8 cellular contexts compared by ENCODE assay signal in genomic region chr19:55069137-55069858, GRCh38. TPM values are rescaled to one million over a fixed set of nuclear protein-coding genes. Genes with fewer than 3 reads are reported as not detected.
DNase-seq lines count a peak whose midpoint lies in the region; ATAC-seq and TF ChIP-seq lines count a peak whose summit lies in the region.

No MANE protein-coding gene starts in this region.

- H3K27me3 ChIP-seq in dorsolateral prefrontal cortex (peaks cover 0 to 54% (median 33%) of the 10 kb centered on the region in 45 donors), uterus (peaks cover 0 to 27% of the 10 kb centered on the region in 2 donors)

- H3K9me3 Mint-ChIP-seq in naive B cell = peaks cover 6 to 27% (median 15%) of the 10 kb centered on the region in 7 donors

- no peaks in the 10 kb centered on the region for H3K4me1 ChIP-seq in uterus

- DNase-seq in NCI-H1436 (lab: John Stamatoyannopoulos, UW) = peak; percentile 38
- no peak for DNase-seq in NCI-H1436 treated with DMSO at 0.1 percent for 48 hours (lab: John Stamatoyannopoulos, UW)
- DNase-seq in NCI-H2029 treated with DMSO at 0.1 percent for 48 hours (lab: John Stamatoyannopoulos, UW) = peak; percentile 21
- DNase-seq in dorsolateral prefrontal cortex = no peak
- DNase-seq in naive B cell = no peak
- DNase-seq in uterus = no peak
- DNase-seq in posterior vena cava (ENCODE audit: low spot score) = no peak
- DNase-seq in AML-193 (lab: John Stamatoyannopoulos, UW) = no peak

- no peak for TF ChIP-seq POLR2A in uterus (IDR thresholded peaks at IDR 0.05)

- H3K36me3 Mint-ChIP-seq in naive B cell = peaks cover 0 to 9% of the 10 kb centered on the region in 2 donors

- intact Hi-C loops in dorsolateral prefrontal cortex (cut with DNase I) = no loop called here
- intact Hi-C loops in uterus (cut with DNase I; ENCODE audit: low total_unique reads) = no loop called here
- intact Hi-C loops in posterior vena cava (cut with DNase I) = no loop called here

- peaks cover 9 to 21% (median 15%) of the 10 kb centered on the region in 3 donors for H3K4me1 Mint-ChIP-seq in naive B cell

- H3K4me3 ChIP-seq in dorsolateral prefrontal cortex (peak overlapping the region in 43 of 59 donors; percentile 6 to 54 (median 32)), uterus (no peak overlapping the region)

- H3K36me3 ChIP-seq in uterus = no peaks in the 10 kb centered on the region

- peak overlapping the region in 7 of 8 donors; percentile 31 to 76 (median 65) for H3K4me3 Mint-ChIP-seq in naive B cell

- peaks cover 40 to 80% (median 78%) of the 10 kb centered on the region in 3 donors for H3K27me3 Mint-ChIP-seq in naive B cell

- peak overlapping the region in 2 of 6 donors; percentile 18 to 31 for H3K27ac Mint-ChIP-seq in naive B cell

- H3K27ac ChIP-seq in dorsolateral prefrontal cortex (peak overlapping the region in 9 of 59 donors; percentile 1 to 46 (median 35)), uterus (no peak overlapping the region)

- TF ChIP-seq CTCF in dorsolateral prefrontal cortex (IDR thresholded peaks at IDR 0.05 in 54 of 56, conservative IDR thresholded peaks at IDR 0.05 in 2 of 56; ENCODE audit: low read depth in 1 of 56, partially characterized antibody in 56 of 56) = no peak
- TF ChIP-seq CTCF in uterus (IDR thresholded peaks at IDR 0.05) = no peak

- peak; percentile 54 to 60 for ATAC-seq in naive B cell (ENCODE audit: low read depth in 2 of 2)

- no peaks in the 10 kb centered on the region for H3K9me3 ChIP-seq in uterus

RNA-seq across cellular contexts. Expression of gene RDH13, which starts 6.3 kb away (rescaled TPM):
- total RNA-seq in dorsolateral prefrontal cortex = 10 to 100 TPM; 13.6 to 43.3 (median 26.4) TPM
- polyA plus RNA-seq in naive B cell (ENCODE audit: low read depth in 6 of 6) = 10 to 100 TPM in 1 of 6 donors, 1 to 10 TPM in 5; 2.7 to 20.4 (median 8.4) TPM
- 10 to 100 TPM in 3 of 4 donors, 1 to 10 TPM in 1; 2.6 to 48.7 (median 17.1) TPM for total RNA-seq in uterus
- 1 to 10 TPM; 7.8 to 8.1 TPM for total RNA-seq in posterior vena cava

RNA-seq across cellular contexts. Expression of gene EPS8L1, which starts 6.4 kb away (rescaled TPM):
- total RNA-seq in dorsolateral prefrontal cortex = 1 to 10 TPM in 45 of 120 experiments, under 1 TPM in 28, not detected in 47; 0.16 to 4.1 (median 1.1) TPM
- polyA plus RNA-seq in naive B cell (ENCODE audit: low read depth in 6 of 6) = not detected
- 10 to 100 TPM in 1 of 4 donors, 1 to 10 TPM in 2, not detected in 1; 4.2 to 22.4 (median 5.6) TPM for total RNA-seq in uterus
- 1 to 10 TPM in 1 of 2 donors, under 1 TPM in 1; 0.38 to 2.1 TPM for total RNA-seq in posterior vena cava

RNA-seq across cellular contexts. Expression of gene GP6, which starts 31.2 kb away (rescaled TPM):
- 1 to 10 TPM in 115 of 120 experiments, under 1 TPM in 5; 0.57 to 7.9 (median 3.3) TPM for total RNA-seq in dorsolateral prefrontal cortex
- 1 to 10 TPM in 1 of 6 donors, under 1 TPM in 4, not detected in 1; 0.13 to 2.1 (median 0.47) TPM for polyA plus RNA-seq in naive B cell (ENCODE audit: low read depth in 6 of 6)
- total RNA-seq in uterus = under 1 TPM in 2 of 4 donors, not detected in 2; 0.28 to 0.85 TPM
- under 1 TPM in 1 of 2 donors, not detected in 1; 0.19 TPM for total RNA-seq in posterior vena cava

RNA-seq across cellular contexts. Expression of gene PPP1R12C, which starts 48.1 kb away (rescaled TPM):
- 100 to 1,000 TPM; 105 to 212 (median 148) TPM for total RNA-seq in dorsolateral prefrontal cortex
- polyA plus RNA-seq in naive B cell (ENCODE audit: low read depth in 6 of 6) = 1 to 10 TPM; 1.0 to 8.1 (median 3.2) TPM
- total RNA-seq in uterus = 100 to 1,000 TPM in 2 of 4 donors, 10 to 100 TPM in 2; 43.5 to 288 (median 116) TPM
- total RNA-seq in posterior vena cava = 100 to 1,000 TPM; 207 to 252 TPM

Comparison
In these comparisons a context has a peak if more than half of its experiments do, and no peak if none do; other contexts are left out.
1. DNase-seq: peak in NCI-H1436 (single experiment) and NCI-H2029 treated with DMSO at 0.1 percent for 48 hours (single experiment); none in NCI-H1436 treated with DMSO at 0.1 percent for 48 hours (single experiment), dorsolateral prefrontal cortex (0 of 10), naive B cell (single experiment), uterus (0 of 2), posterior vena cava (single experiment) and AML-193 (0 of 2).
2. H3K4me3 ChIP-seq: peak in dorsolateral prefrontal cortex (43 of 59); none in uterus (0 of 2).